Comparison of ENCODE assay signal across 1 cellular context in the genomic region with DNA sequence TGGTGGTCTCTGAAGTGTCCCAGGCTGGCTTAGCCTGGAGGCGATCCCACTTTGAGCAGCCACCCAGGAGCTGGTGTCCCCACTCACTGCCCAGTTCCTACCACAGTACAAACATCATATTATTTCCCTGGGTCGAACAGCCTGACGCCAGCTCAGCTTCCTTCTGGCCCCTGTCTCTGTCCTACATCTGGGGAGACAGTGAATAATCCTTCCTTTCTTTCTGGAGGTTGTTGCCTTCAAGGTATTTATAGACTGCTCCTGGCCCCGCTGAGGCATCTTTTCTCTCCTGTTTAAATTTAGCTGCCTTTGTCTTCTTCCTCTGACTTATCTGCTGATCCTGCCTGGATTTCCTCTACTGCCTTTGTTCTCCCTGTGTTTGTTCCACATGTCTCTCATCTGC.
TF ChIP-seq lines count a peak whose summit lies in the region.

No MANE protein-coding gene starts in this region.

TF ChIP-seq in GM23338, 12 proteins besides CTCF, POLR2A, EP300 and RAD21 (continued from another document):
- no peak for TF ChIP-seq ZNF462 (CRISPR knock-in tag; IDR thresholded peaks at IDR 0.05)
